ENCODE assay signal across 27 cellular contexts in genomic region chr10:42111661-42112330, GRCh38.
"Had no signal": no experiment of that assay in that cellular context is flagged by ENCODE, and none has a peak within 500 bp of the region (broad histone marks: within the 10 kb centered on the region; RNA-seq: fewer than 3 reads in every experiment).

No MANE protein-coding gene starts in this region.

- ATAC-seq: activated CD4-positive, alpha-beta T cell treated with anti-CD3 and anti-CD28 coated beads for 36 hours; activated CD8-positive, alpha-beta memory T cell treated with anti-CD3 and anti-CD28 coated beads, Interleukin-2, amount 10 ng/mL, durations not matched to agents 7 days and 5 days; activated CD8-positive, alpha-beta T cell treated with anti-CD3 and anti-CD28 coated beads, Interleukin-2, amount 10 ng/mL, durations not matched to agents 7 days and 5 days; activated naive CD8-positive, alpha-beta T cell treated with anti-CD3 and anti-CD28 coated beads, Interleukin-2, amount 50 U/mL, for 24 hours; body of pancreas; foreskin keratinocyte; gastrocnemius medialis; heart left ventricle had no signal

- DNase-seq: activated CD4-positive, alpha-beta memory T cell treated with anti-CD3 and anti-CD28 coated beads for 36 hours; activated CD4-positive, alpha-beta T cell treated with anti-CD3 and anti-CD28 coated beads for 36 hours; activated CD4-positive, alpha-beta T cell treated with anti-CD3 and anti-CD28 coated beads, Interleukin-2, amount 10 ng/mL, durations not matched to agents 24 days and 14 days; activated CD4-positive, CD25-positive, alpha-beta regulatory T cell; activated CD4-positive, CD25-positive, alpha-beta regulatory T cell treated with anti-CD3 and anti-CD28 coated beads, Interleukin-2, amount 50 U/mL, for 72 hours; activated CD8-positive, alpha-beta memory T cell treated with anti-CD3 and anti-CD28 coated beads, Interleukin-2, amount 10 ng/mL, durations not matched to agents 7 days and 5 days; activated CD8-positive, alpha-beta memory T cell treated with anti-CD3 and anti-CD28 coated beads, Interleukin-2, amount 50 U/mL, for 4 hours; activated CD8-positive, alpha-beta T cell treated with anti-CD3 and anti-CD28 coated beads, Interleukin-2, amount 10 ng/mL, durations not matched to agents 7 days and 5 days; activated effector memory CD4-positive, alpha-beta T cell treated with anti-CD3 and anti-CD28 coated beads, Interleukin-2, amount 50 U/mL, for 16 hours; activated naive CD4-positive, alpha-beta T cell treated with anti-CD3 and anti-CD28 coated beads for 36 hours; activated naive CD8-positive, alpha-beta T cell treated with anti-CD3 and anti-CD28 coated beads for 36 hours; activated naive CD8-positive, alpha-beta T cell treated with anti-CD3 and anti-CD28 coated beads, Interleukin-2, amount 50 U/mL, for 24 hours; activated T-cell treated with anti-CD3 and anti-CD28 coated beads, Interleukin-2, amount 50 U/mL, for 1 hour; activated T-cell treated with anti-CD3 and anti-CD28 coated beads, Interleukin-2, amount 50 U/mL, for 48 hours; adrenal gland; amygdala; body of pancreas; caudate nucleus; effector memory CD4-positive, alpha-beta T cell; endodermal cell; foreskin keratinocyte; gastrocnemius medialis; glutamatergic neuron; T-helper 2 cell had no signal

- H3K27ac ChIP-seq: adrenal gland, body of pancreas, esophagus muscularis mucosa, foreskin keratinocyte, gastrocnemius medialis, heart left ventricle had no signal

- FAIRE-seq: colon had no signal

- H3K4me3 ChIP-seq: adrenal gland, body of pancreas, esophagus muscularis mucosa, gastrocnemius medialis, heart left ventricle had no signal
